In the genomic region with DNA sequence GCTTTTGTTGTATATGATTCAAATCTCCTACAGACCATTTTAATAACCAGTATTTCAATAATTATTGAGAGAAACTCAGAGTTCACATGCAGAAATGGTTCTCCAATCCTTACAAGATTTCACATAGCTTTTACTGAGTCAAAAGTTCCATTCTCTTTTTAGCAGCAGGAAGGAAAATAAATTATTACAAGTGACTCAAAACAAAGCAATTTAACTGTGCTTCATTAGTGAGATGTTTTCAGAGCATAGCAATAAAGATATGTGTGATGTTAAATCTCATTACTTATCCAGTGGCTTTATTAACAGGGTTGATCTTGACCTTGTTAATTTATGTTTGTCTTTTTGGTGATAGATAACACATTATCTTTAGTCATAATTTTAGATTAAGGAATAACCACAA, we compare ENCODE assay signal across 10 cellular contexts. TPM values are rescaled to one million over a fixed set of nuclear protein-coding genes. Genes with fewer than 3 reads are reported as not detected.
DNase-seq lines count a peak whose midpoint lies in the region; ATAC-seq and TF ChIP-seq lines count a peak whose summit lies in the region.
"Had no signal": no experiment of that assay in that cellular context is flagged by ENCODE, and none has a peak within 500 bp of the region (broad histone marks: within the 10 kb centered on the region; RNA-seq: fewer than 3 reads in every experiment).

No MANE protein-coding gene starts in this region.

- no peak for ATAC-seq in gastrocnemius medialis
- ATAC-seq in HG03432 (IDR thresholded peaks at IDR 0.05; ENCODE audit: unreplicated experiment): no peak
- ATAC-seq in activated CD8-positive, alpha-beta memory T cell treated with anti-CD3 and anti-CD28 coated beads, Interleukin-2, amount 10 ng/mL, durations not matched to agents 7 days and 5 days: no peak
- ATAC-seq in HG02610 (IDR thresholded peaks at IDR 0.05; ENCODE audit: unreplicated experiment): no peak
- ATAC-seq in stimulated activated memory B cell treated with anti-CD40 and anti-IgM and Interleukin-4, amounts not matched to agents 10 μg/mL and 1 μg/mL and 100 μg/mL, for 72 hours: no peak

- TF ChIP-seq CTCF in adrenal gland (IDR thresholded peaks at IDR 0.05) (no peak), gastrocnemius medialis (IDR thresholded peaks at IDR 0.05 in 4 of 5, conservative IDR thresholded peaks at IDR 0.05 in 1 of 5) (no peak)

- peaks cover 32% of the 10 kb centered on the region for H3K27me3 Mint-ChIP-seq in activated CD8-positive, alpha-beta memory T cell treated with anti-CD3 and anti-CD28 coated beads, Interleukin-2, amount 10 ng/mL, durations not matched to agents 7 days and 5 days
- H3K27me3 Mint-ChIP-seq in stimulated activated memory B cell treated with anti-CD40 and anti-IgM and Interleukin-4, amounts not matched to agents 10 μg/mL and 1 μg/mL and 100 μg/mL, for 72 hours: no peaks in the 10 kb centered on the region

- H3K27ac Mint-ChIP-seq in activated CD8-positive, alpha-beta memory T cell treated with anti-CD3 and anti-CD28 coated beads, Interleukin-2, amount 10 ng/mL, durations not matched to agents 7 days and 5 days: no peak overlapping the region
- no peak overlapping the region for H3K27ac Mint-ChIP-seq in stimulated activated memory B cell treated with anti-CD40 and anti-IgM and Interleukin-4, amounts not matched to agents 10 μg/mL and 1 μg/mL and 100 μg/mL, for 72 hours
- H3K27ac Mint-ChIP-seq: activated T-helper 1 cell treated with anti-CD3 and anti-CD28 coated beads, Interleukin-12 subunit alpha, Interleukin-12 subunit beta, Interleukin-2, Interleukin-4 antibody, amounts not matched to agents 30 ng/mL and 10 ng/mL and 1 ng/mL, durations not matched to agents 14 hours and 24 hours and 36 hours had no signal

- H3K4me3 ChIP-seq in adrenal gland: no peak overlapping the region
- no peak overlapping the region for H3K4me3 ChIP-seq in gastrocnemius medialis

- CTCF ChIA-PET in activated CD8-positive, alpha-beta memory T cell treated with anti-CD3 and anti-CD28 coated beads, Interleukin-2, amount 10 ng/mL, durations not matched to agents 7 days and 5 days (lab: Charles Lee): no interaction called here

- H3K4me1 Mint-ChIP-seq in activated CD8-positive, alpha-beta memory T cell treated with anti-CD3 and anti-CD28 coated beads, Interleukin-2, amount 10 ng/mL, durations not matched to agents 7 days and 5 days: peaks cover 2% of the 10 kb centered on the region
- H3K4me1 Mint-ChIP-seq in stimulated activated memory B cell treated with anti-CD40 and anti-IgM and Interleukin-4, amounts not matched to agents 10 μg/mL and 1 μg/mL and 100 μg/mL, for 72 hours: peaks cover 14% of the 10 kb centered on the region

- no peaks in the 10 kb centered on the region for H3K36me3 ChIP-seq in adrenal gland (replicated peaks in 1 of 2)
- no peaks in the 10 kb centered on the region for H3K36me3 ChIP-seq in gastrocnemius medialis

- H3K4me1 ChIP-seq in adrenal gland (replicated peaks in 1 of 2) (peaks cover 7 to 27% of the 10 kb centered on the region in 2 donors), gastrocnemius medialis (peaks cover 64 to 66% of the 10 kb centered on the region in 2 donors)

- no peaks in the 10 kb centered on the region for H3K27me3 ChIP-seq in adrenal gland
- H3K27me3 ChIP-seq in gastrocnemius medialis: no peaks in the 10 kb centered on the region

- no peaks in the 10 kb centered on the region for H3K9me3 ChIP-seq in adrenal gland (replicated peaks in 1 of 3)
- no peaks in the 10 kb centered on the region for H3K9me3 ChIP-seq in gastrocnemius medialis

- DNase-seq in GM04503 (ENCODE audit: low read depth): peak; percentile 61
- no peak for DNase-seq in adrenal gland
- peak; percentile 68 for DNase-seq in fibroblast of peridontal ligament (ENCODE audit: extremely low read depth)
- no peak for DNase-seq in gastrocnemius medialis
- no peak for DNase-seq in activated CD8-positive, alpha-beta memory T cell treated with anti-CD3 and anti-CD28 coated beads, Interleukin-2, amount 10 ng/mL, durations not matched to agents 7 days and 5 days
- DNase-seq: activated CD4-positive, alpha-beta T cell treated with anti-CD3 and anti-CD28 coated beads for 4 hours had no signal

- H3K9me3 Mint-ChIP-seq in activated CD8-positive, alpha-beta memory T cell treated with anti-CD3 and anti-CD28 coated beads, Interleukin-2, amount 10 ng/mL, durations not matched to agents 7 days and 5 days (ENCODE audit: low read depth): no peaks in the 10 kb centered on the region
- no peaks in the 10 kb centered on the region for H3K9me3 Mint-ChIP-seq in stimulated activated memory B cell treated with anti-CD40 and anti-IgM and Interleukin-4, amounts not matched to agents 10 μg/mL and 1 μg/mL and 100 μg/mL, for 72 hours
- H3K9me3 Mint-ChIP-seq: activated T-helper 1 cell treated with anti-CD3 and anti-CD28 coated beads, Interleukin-12 subunit alpha, Interleukin-12 subunit beta, Interleukin-2, Interleukin-4 antibody, amounts not matched to agents 30 ng/mL and 10 ng/mL and 1 ng/mL, durations not matched to agents 14 hours and 24 hours and 36 hours had no signal

- H3K4me3 Mint-ChIP-seq in activated CD8-positive, alpha-beta memory T cell treated with anti-CD3 and anti-CD28 coated beads, Interleukin-2, amount 10 ng/mL, durations not matched to agents 7 days and 5 days: no peak overlapping the region
- no peak overlapping the region for H3K4me3 Mint-ChIP-seq in stimulated activated memory B cell treated with anti-CD40 and anti-IgM and Interleukin-4, amounts not matched to agents 10 μg/mL and 1 μg/mL and 100 μg/mL, for 72 hours
- H3K4me3 Mint-ChIP-seq: activated T-helper 1 cell treated with anti-CD3 and anti-CD28 coated beads, Interleukin-12 subunit alpha, Interleukin-12 subunit beta, Interleukin-2, Interleukin-4 antibody, amounts not matched to agents 30 ng/mL and 10 ng/mL and 1 ng/mL, durations not matched to agents 14 hours and 24 hours and 36 hours had no signal

- peak overlapping the region in 4 of 5 donors; percentile 22 to 72 (median 53) for H3K27ac ChIP-seq in adrenal gland
- peak overlapping the region; percentile 47 to 67 (median 52) for H3K27ac ChIP-seq in gastrocnemius medialis

- intact Hi-C loops in adrenal gland (cut with DNase I): no loop called here
- intact Hi-C loops in gastrocnemius medialis (cut with DNase I; ENCODE audit: low total_unique reads): no loop called here

- in situ Hi-C loops in gastrocnemius medialis (cut with MboI; ENCODE audit: low sequenced_read_pairs in 4 of 4): no loop called here

- TF ChIP-seq POLR2A in adrenal gland (IDR thresholded peaks at IDR 0.05): no peak
- TF ChIP-seq POLR2A in gastrocnemius medialis (IDR thresholded peaks at IDR 0.05): no peak

- H3K36me3 Mint-ChIP-seq in activated CD8-positive, alpha-beta memory T cell treated with anti-CD3 and anti-CD28 coated beads, Interleukin-2, amount 10 ng/mL, durations not matched to agents 7 days and 5 days: no peaks in the 10 kb centered on the region
- H3K36me3 Mint-ChIP-seq in stimulated activated memory B cell treated with anti-CD40 and anti-IgM and Interleukin-4, amounts not matched to agents 10 μg/mL and 1 μg/mL and 100 μg/mL, for 72 hours: peaks cover 9% of the 10 kb centered on the region

RNA-seq across cellular contexts. Expression of a gene that starts 22.0 kb away (rescaled TPM):
- total RNA-seq in adrenal gland (10 to 100 TPM; 27.3 to 91.6 (median 57.6) TPM), gastrocnemius medialis (10 to 100 TPM; 47.4 to 72.9 (median 63.8) TPM)
- polyA plus RNA-seq in adrenal gland: 10 to 100 TPM; 17.4 to 25.3 (median 17.9) TPM
- under 1 TPM in 1 of 2 experiments, not detected in 1; 0.05 TPM for total RNA-seq in activated CD8-positive, alpha-beta memory T cell treated with anti-CD3 and anti-CD28 coated beads, Interleukin-2, amount 10 ng/mL, durations not matched to agents 7 days and 5 days
- total RNA-seq: activated T-helper 1 cell treated with anti-CD3 and anti-CD28 coated beads, Interleukin-12 subunit alpha, Interleukin-12 subunit beta, Interleukin-2, Interleukin-4 antibody, amounts not matched to agents 30 ng/mL and 10 ng/mL and 1 ng/mL, durations not matched to agents 14 hours and 24 hours and 36 hours had no signal

Comparison
In these comparisons a context has a peak if more than half of its experiments do, and no peak if none do; other contexts are left out.
1. DNase-seq: peak in GM04503 (single experiment) and fibroblast of peridontal ligament (single experiment); none in adrenal gland (0 of 7), gastrocnemius medialis (0 of 2) and activated CD8-positive, alpha-beta memory T cell treated with anti-CD3 and anti-CD28 coated beads, Interleukin-2, amount 10 ng/mL, durations not matched to agents 7 days and 5 days (single experiment).
2. RNA of a gene that starts 22.0 kb away (total RNA-seq): 47.4 to 72.9 TPM in gastrocnemius medialis and 27.3 to 91.6 TPM in adrenal gland; 0.05 TPM in activated CD8-positive, alpha-beta memory T cell treated with anti-CD3 and anti-CD28 coated beads, Interleukin-2, amount 10 ng/mL, durations not matched to agents 7 days and 5 days; every median in the first group is over 10 times any median in the second.